In genomic region chr9:131405429-131405828, GRCh38 we compare ENCODE assay signal across 8 cellular contexts. TPM values are rescaled to one million over a fixed set of nuclear protein-coding genes. Genes with fewer than 3 reads are reported as not detected.
DNase-seq lines count a peak whose midpoint lies in the region; ATAC-seq and TF ChIP-seq lines count a peak whose summit lies in the region.
"Had no signal": no experiment of that assay in that cellular context is flagged by ENCODE, and none has a peak within 500 bp of the region (broad histone marks: within the 10 kb centered on the region; RNA-seq: fewer than 3 reads in every experiment).

No MANE protein-coding gene starts in this region.

- WGBS in hepatocyte (ENCODE audit: low lambda C conversion rate, missing lambda C conversion rate) = 41% methylated on average over 6 of the region's 6 CpGs

- H3K27ac ChIP-seq in HUES6 (ENCODE audit: low read depth, low read length) (peak overlapping the region; percentile 54; the same call in 1 of the 2 replicates), hepatocyte (peak overlapping the region; percentile 18)

- H3K4me2 ChIP-seq in hepatocyte = peak overlapping the region; percentile 62

- H3K4me3 ChIP-seq in HUES6 (ENCODE audit: low read depth, low read length) (peak overlapping the region; percentile 26), adipocyte (ENCODE audit: low read length) (peak overlapping the region; percentile 37), hepatocyte (no peak overlapping the region)

- no peaks in the 10 kb centered on the region for H3K27me3 ChIP-seq in HUES6 (ENCODE audit: control insufficient read depth, insufficient read depth, low read length)
- no peaks in the 10 kb centered on the region for H3K27me3 ChIP-seq in adipocyte (replicated peaks; ENCODE audit: control insufficient read depth, insufficient read depth, low read length)
- H3K27me3 ChIP-seq in hepatocyte = no peaks in the 10 kb centered on the region

- H4K20me1 ChIP-seq in hepatocyte (ENCODE audit: insufficient read depth, poor library complexity, severe bottlenecking) = peaks cover 100% of the 10 kb centered on the region

- H3K9ac ChIP-seq in HUES6 (ENCODE audit: low read length) (peak overlapping the region; percentile 20), adipocyte (ENCODE audit: low read length) (peak overlapping the region; percentile 49)

- peaks cover 100% of the 10 kb centered on the region for H3K79me2 ChIP-seq in hepatocyte

- H3K4me1 ChIP-seq in HUES6 (ENCODE audit: control insufficient read depth, insufficient read depth, low read length) = peaks cover 81% of the 10 kb centered on the region
- H3K4me1 ChIP-seq in adipocyte (ENCODE audit: control insufficient read depth, insufficient read depth, low read length) = peaks cover 78% of the 10 kb centered on the region
- H3K4me1 ChIP-seq in hepatocyte (ENCODE audit: insufficient read depth) = peaks cover 70% of the 10 kb centered on the region

- no peak overlapping the region for H2AFZ ChIP-seq in hepatocyte

- H3K4me1 Mint-ChIP-seq in stimulated activated naive B cell treated with anti-CD40 and anti-IgM and Interleukin-4, amounts not matched to agents 10 μg/mL and 1 μg/mL and 100 μg/mL, for 72 hours = peaks cover 61 to 89% of the 10 kb centered on the region in 2 donors

- peak; percentile 55 for DNase-seq in adipocyte (ENCODE audit: low read depth)
- no peak for DNase-seq in hepatocyte (ENCODE audit: low spot score)
- DNase-seq in stimulated activated naive B cell treated with anti-CD40 and anti-IgM and Interleukin-4, amounts not matched to agents 10 μg/mL and 1 μg/mL and 100 μg/mL, for 72 hours = no peak
- DNase-seq in activated CD4-positive, CD25-positive, alpha-beta regulatory T cell (lab: John Stamatoyannopoulos, UW) = no peak
- DNase-seq in NCI-H146 (lab: John Stamatoyannopoulos, UW) = no peak
- DNase-seq: NCI-H526 treated with DMSO at 0.1 percent for 48 hours had no signal

- peaks cover 18 to 30% of the 10 kb centered on the region in 2 donors for H3K36me3 Mint-ChIP-seq in stimulated activated naive B cell treated with anti-CD40 and anti-IgM and Interleukin-4, amounts not matched to agents 10 μg/mL and 1 μg/mL and 100 μg/mL, for 72 hours

- peaks cover 9% of the 10 kb centered on the region; the same call in 1 of the 2 replicates for H3K36me3 ChIP-seq in HUES6 (ENCODE audit: control insufficient read depth, insufficient read depth, low read length)
- no peaks in the 10 kb centered on the region for H3K36me3 ChIP-seq in adipocyte (ENCODE audit: control insufficient read depth, insufficient read depth, low read length, severe bottlenecking)
- H3K36me3 ChIP-seq in hepatocyte (replicated peaks; ENCODE audit: insufficient read depth, low read depth) = no peaks in the 10 kb centered on the region

- no peaks in the 10 kb centered on the region for H3K27me3 Mint-ChIP-seq in stimulated activated naive B cell treated with anti-CD40 and anti-IgM and Interleukin-4, amounts not matched to agents 10 μg/mL and 1 μg/mL and 100 μg/mL, for 72 hours

- peak overlapping the region; percentile 62 for H3K27ac Mint-ChIP-seq in stimulated activated naive B cell treated with anti-CD40 and anti-IgM and Interleukin-4, amounts not matched to agents 10 μg/mL and 1 μg/mL and 100 μg/mL, for 72 hours

- no peaks in the 10 kb centered on the region for H3K9me2 ChIP-seq in hepatocyte (replicated peaks; ENCODE audit: insufficient read depth)

- no peak for TF ChIP-seq CTCF in hepatocyte (IDR thresholded peaks at IDR 0.05; ENCODE audit: poor library complexity)

- peaks cover 2% of the 10 kb centered on the region; the same call in 1 of the 2 replicates for H3K9me3 ChIP-seq in HUES6 (ENCODE audit: control insufficient read depth, insufficient read depth, low read depth, low read length)
- no peaks in the 10 kb centered on the region for H3K9me3 ChIP-seq in adipocyte (ENCODE audit: control insufficient read depth, low read length)
- no peaks in the 10 kb centered on the region for H3K9me3 ChIP-seq in hepatocyte (ENCODE audit: low read depth)

- no peaks in the 10 kb centered on the region for H3K9me3 Mint-ChIP-seq in stimulated activated naive B cell treated with anti-CD40 and anti-IgM and Interleukin-4, amounts not matched to agents 10 μg/mL and 1 μg/mL and 100 μg/mL, for 72 hours

- H3K4me3 Mint-ChIP-seq in stimulated activated naive B cell treated with anti-CD40 and anti-IgM and Interleukin-4, amounts not matched to agents 10 μg/mL and 1 μg/mL and 100 μg/mL, for 72 hours = peak overlapping the region; percentile 11 to 21

- ATAC-seq in stimulated activated naive B cell treated with anti-CD40 and anti-IgM and Interleukin-4, amounts not matched to agents 10 μg/mL and 1 μg/mL and 100 μg/mL, for 72 hours (replicated peaks) = no peak
- ATAC-seq in GM18498 (IDR thresholded peaks at IDR 0.05; ENCODE audit: unreplicated experiment) = no peak

RNA-seq across cellular contexts. Expression of gene PRRC2B, which starts 11.5 kb away (rescaled TPM):
- total RNA-seq in hepatocyte = 76.8 and 118 TPM in 2 replicates
- 44.6 and 48.2 TPM in 2 replicates for polyA plus RNA-seq in hepatocyte
